Comparison of ENCODE assay signal across 9 cellular contexts in genomic region chr21:37338671-37339526, GRCh38. TPM values are rescaled to one million over a fixed set of nuclear protein-coding genes. Genes with fewer than 3 reads are reported as not detected.
DNase-seq lines count a peak whose midpoint lies in the region; ATAC-seq, FAIRE-seq and TF ChIP-seq lines count a peak whose summit lies in the region.
"Had no signal": no experiment of that assay in that cellular context is flagged by ENCODE, and none has a peak within 500 bp of the region (broad histone marks: within the 10 kb centered on the region; RNA-seq: fewer than 3 reads in every experiment).

No MANE protein-coding gene starts in this region.

- no peaks in the 10 kb centered on the region for H3K36me3 ChIP-seq in mesendoderm (ENCODE audit: control insufficient read depth, insufficient read depth, low read length)

- no peak overlapping the region for H3K4me2 ChIP-seq in mesendoderm (ENCODE audit: low read length)

- H3K4ac ChIP-seq in mesendoderm (ENCODE audit: low read depth, low read length) = no peak overlapping the region

- H4K8ac ChIP-seq in mesendoderm (ENCODE audit: low read depth, low read length) = no peak overlapping the region

- no peaks in the 10 kb centered on the region for H3K4me1 ChIP-seq in mesendoderm (ENCODE audit: control insufficient read depth, low read depth, low read length)

- no peak overlapping the region for H2AK5ac ChIP-seq in mesendoderm (ENCODE audit: low read length)

- H2BK15ac ChIP-seq in mesendoderm (replicated peaks; ENCODE audit: low read depth) = no peak overlapping the region

- H3K4me3 ChIP-seq in cardiac fibroblast (replicated peaks in 1 of 2; ENCODE audit: low read depth in 2 of 2, low read length in 2 of 2) = peak overlapping the region in 1 of 2 donors; percentile 30
- no peak overlapping the region for H3K4me3 ChIP-seq in mesendoderm (ENCODE audit: low read length)

- ATAC-seq in HG03432 (IDR thresholded peaks at IDR 0.05; ENCODE audit: unreplicated experiment) = no peak

- no peak for TF ChIP-seq CTCF in cardiac fibroblast (IDR thresholded peaks at IDR 0.05; ENCODE audit: low read depth, low read length)

- no peak overlapping the region for H3K23ac ChIP-seq in mesendoderm (ENCODE audit: low read length)

- DNase-seq in ACHN = peak; percentile 27
- peak; percentile 85 for DNase-seq in HTR-8/SVneo (ENCODE audit: insufficient read length, low spot score)
- peak; percentile 97 for DNase-seq in cardiac fibroblast (ENCODE audit: low read depth in 2 of 2)
- DNase-seq in mesendoderm = peak; percentile 54
- DNase-seq in NCI-H510A (lab: John Stamatoyannopoulos, UW) = no peak
- no peak for DNase-seq in NCI-H1105 treated with DMSO at 0.1 percent for 48 hours (lab: John Stamatoyannopoulos, UW)
- DNase-seq in activated CD8-positive, alpha-beta memory T cell treated with anti-CD3 and anti-CD28 coated beads, Interleukin-2, amount 50 U/mL, for 48 hours = no peak
- DNase-seq: MM.1S had no signal

- no peaks in the 10 kb centered on the region for H3K79me1 ChIP-seq in mesendoderm (ENCODE audit: low read length)

- H3K18ac ChIP-seq in mesendoderm (ENCODE audit: low read length) = no peak overlapping the region

- H3K79me2 ChIP-seq in mesendoderm (ENCODE audit: control insufficient read depth, insufficient read depth, low read length) = no peaks in the 10 kb centered on the region

- H3K27ac ChIP-seq in mesendoderm (ENCODE audit: low read depth, low read length) = no peak overlapping the region

- in situ Hi-C loops in ACHN (cut with HindIII; ENCODE audit: low pct_ligation_motif_present, low pct_unique_long_range_greater_than_20kb, low sequenced_read_pairs) = no loop called here

- H4K5ac ChIP-seq in mesendoderm (ENCODE audit: low read length) = no peak overlapping the region

- H3K27me3 ChIP-seq in mesendoderm (ENCODE audit: insufficient read depth, low read length, poor library complexity) = no peaks in the 10 kb centered on the region

- H2BK120ac ChIP-seq in mesendoderm (ENCODE audit: low read depth, low read length) = no peak overlapping the region

- peak; percentile 65 for FAIRE-seq in HTR-8/SVneo (lab: Jason Lieb, UNC)

- no peak overlapping the region for H3K9ac ChIP-seq in mesendoderm (ENCODE audit: low read length)

- no peak overlapping the region for H2BK5ac ChIP-seq in mesendoderm (ENCODE audit: low read length)

- no peak overlapping the region for H3K56ac ChIP-seq in mesendoderm (ENCODE audit: low read length)

- no CpG with 5 or more reads among the region's 11 CpGs for WGBS in mesendoderm (ENCODE audit: extremely low coverage, insufficient coverage, low lambda C conversion rate)

RNA-seq across cellular contexts. Expression of gene DYRK1A, which starts 27.7 kb away (rescaled TPM):
- 31.9 TPM for polyA plus RNA-seq in mesendoderm (2013, experiment 1 of 2)
- 33.6 TPM for polyA plus RNA-seq in mesendoderm (2013, experiment 2 of 2)

Comparison
In these comparisons a context has a peak if more than half of its experiments do, and no peak if none do; other contexts are left out.
1. DNase-seq: peak in ACHN (single experiment), HTR-8/SVneo (single experiment), cardiac fibroblast (2 of 2) and mesendoderm (single experiment); none in NCI-H510A (single experiment), NCI-H1105 treated with DMSO at 0.1 percent for 48 hours (single experiment) and activated CD8-positive, alpha-beta memory T cell treated with anti-CD3 and anti-CD28 coated beads, Interleukin-2, amount 50 U/mL, for 48 hours (single experiment).